ENCODE assay signal across 25 cellular contexts in genomic region chr1:33093004-33093403, GRCh38. TPM values are rescaled to one million over a fixed set of nuclear protein-coding genes. Genes with fewer than 3 reads are reported as not detected.
DNase-seq lines count a peak whose midpoint lies in the region; ATAC-seq and TF ChIP-seq lines count a peak whose summit lies in the region.
"Had no signal": no experiment of that assay in that cellular context is flagged by ENCODE, and none has a peak within 500 bp of the region (broad histone marks: within the 10 kb centered on the region; RNA-seq: fewer than 3 reads in every experiment).

No MANE protein-coding gene starts in this region.

- H3K4me3 Mint-ChIP-seq in endodermal cell, result no peak overlapping the region
- H3K4me3 Mint-ChIP-seq in stimulated activated effector memory CD8-positive, alpha-beta T cell treated with anti-CD3 and anti-CD28 coated beads, Interleukin-12 subunit alpha, Interleukin-12 subunit beta, amount 100 ng/mL, for 72 hours, result no peak overlapping the region
- H3K4me3 Mint-ChIP-seq: activated naive CD4-positive, alpha-beta T cell treated with anti-CD3 and anti-CD28 coated beads for 36 hours had no signal

- peak; percentile 35 for TF ChIP-seq CTCF in endodermal cell (conservative IDR thresholded peaks at IDR 0.05)

- H3K36me3 Mint-ChIP-seq in endodermal cell (ENCODE audit: low read depth), result no peaks in the 10 kb centered on the region
- H3K36me3 Mint-ChIP-seq in stimulated activated effector memory CD8-positive, alpha-beta T cell treated with anti-CD3 and anti-CD28 coated beads, Interleukin-12 subunit alpha, Interleukin-12 subunit beta, amount 100 ng/mL, for 72 hours, result no peaks in the 10 kb centered on the region

- H3K27ac ChIP-seq in SJCRH30 (no peak overlapping the region), endodermal cell (ENCODE audit: low read depth, low read length) (no peak overlapping the region)
- H3K27ac ChIP-seq: 22Rv1, BLaER1, HL-60, lower lobe of right lung, ovary, right lobe of liver, RWPE1, tibial nerve had no signal

- WGBS in endodermal cell (ENCODE audit: insufficient coverage in 1 of 2, insufficient read length in 1 of 2), 2 experiments, result 91 to 100% methylated on average over 2 to 5 of the region's 5 CpGs

- no peak overlapping the region for H3K27ac Mint-ChIP-seq in endodermal cell
- H3K27ac Mint-ChIP-seq in stimulated activated effector memory CD8-positive, alpha-beta T cell treated with anti-CD3 and anti-CD28 coated beads, Interleukin-12 subunit alpha, Interleukin-12 subunit beta, amount 100 ng/mL, for 72 hours, result peak overlapping the region; percentile 59
- H3K27ac Mint-ChIP-seq: activated naive CD4-positive, alpha-beta T cell treated with anti-CD3 and anti-CD28 coated beads for 36 hours had no signal

- no peaks in the 10 kb centered on the region for H3K36me3 ChIP-seq in SJCRH30
- no peaks in the 10 kb centered on the region for H3K36me3 ChIP-seq in endodermal cell (ENCODE audit: control insufficient read depth, insufficient read depth, low read length)
- H3K36me3 ChIP-seq: BLaER1, lower lobe of right lung, ovary, right lobe of liver had no signal

- H3K4me1 ChIP-seq in SJCRH30 (peaks cover 30% of the 10 kb centered on the region), endodermal cell (ENCODE audit: control insufficient read depth, insufficient read depth, low read length) (no peaks in the 10 kb centered on the region)
- H3K4me1 ChIP-seq: lower lobe of right lung, tibial nerve had no signal

- no peak overlapping the region for H3K9ac ChIP-seq in endodermal cell (ENCODE audit: extremely low read depth, low read length, poor library complexity, severe bottlenecking)
- H3K9ac ChIP-seq: BLaER1 had no signal

- DNase-seq in NCI-H82 (lab: John Stamatoyannopoulos, UW), result peak; percentile 49
- no peak for DNase-seq in NCI-H82 treated with DMSO at 0.1 percent for 48 hours (lab: John Stamatoyannopoulos, UW; ENCODE audit: unreplicated experiment)
- peak; percentile 42 for DNase-seq in SJCRH30
- peak; percentile 73 for DNase-seq in endodermal cell
- no peak for DNase-seq in stimulated activated effector memory CD8-positive, alpha-beta T cell treated with anti-CD3 and anti-CD28 coated beads, Interleukin-12 subunit alpha, Interleukin-12 subunit beta, amount 100 ng/mL, for 72 hours (ENCODE audit: low spot score in 2 of 2)
- DNase-seq in HuH-7 (ENCODE audit: low spot score), result no peak
- DNase-seq in retina, result no peak
- DNase-seq: activated naive CD4-positive, alpha-beta T cell treated with anti-CD3 and anti-CD28 coated beads for 36 hours; activated T-cell treated with anti-CD3 and anti-CD28 coated beads, Interleukin-2, amount 50 U/mL, for 1 hour; anterior cingulate cortex; GOT3; islet precursor cell; lower lobe of right lung; MV-4-11; NCI-H2029; NCI-H510A; ovary; stimulated activated naive CD4-positive, alpha-beta T cell had no signal

- H3K27me3 Mint-ChIP-seq in endodermal cell (ENCODE audit: insufficient read depth), result peaks cover 4% of the 10 kb centered on the region

- H3K4me3 ChIP-seq in SJCRH30, result no peak overlapping the region
- no peak overlapping the region for H3K4me3 ChIP-seq in endodermal cell (ENCODE audit: low read length)
- H3K4me3 ChIP-seq: BLaER1, lower lobe of right lung, ovary, right lobe of liver, tibial nerve had no signal

- H3K9me3 ChIP-seq in SJCRH30 (replicated peaks) (no peaks in the 10 kb centered on the region), endodermal cell (ENCODE audit: control insufficient read depth, low read length) (no peaks in the 10 kb centered on the region)
- H3K9me3 ChIP-seq: BLaER1, lower lobe of right lung, ovary, right lobe of liver, tibial nerve had no signal

- no peaks in the 10 kb centered on the region for H3K4me1 Mint-ChIP-seq in endodermal cell
- H3K4me1 Mint-ChIP-seq in stimulated activated effector memory CD8-positive, alpha-beta T cell treated with anti-CD3 and anti-CD28 coated beads, Interleukin-12 subunit alpha, Interleukin-12 subunit beta, amount 100 ng/mL, for 72 hours, result peaks cover 31% of the 10 kb centered on the region

- no peak for ATAC-seq in stimulated activated effector memory CD8-positive, alpha-beta T cell treated with anti-CD3 and anti-CD28 coated beads, Interleukin-12 subunit alpha, Interleukin-12 subunit beta, amount 100 ng/mL, for 72 hours
- ATAC-seq in GM18873 (IDR thresholded peaks at IDR 0.05; ENCODE audit: low FRiP score, unreplicated experiment), result no peak
- ATAC-seq: lower lobe of right lung, right lobe of liver had no signal

- no peaks in the 10 kb centered on the region for H3K9me3 Mint-ChIP-seq in endodermal cell
- no peaks in the 10 kb centered on the region for H3K9me3 Mint-ChIP-seq in stimulated activated effector memory CD8-positive, alpha-beta T cell treated with anti-CD3 and anti-CD28 coated beads, Interleukin-12 subunit alpha, Interleukin-12 subunit beta, amount 100 ng/mL, for 72 hours
- H3K9me3 Mint-ChIP-seq: activated naive CD4-positive, alpha-beta T cell treated with anti-CD3 and anti-CD28 coated beads for 36 hours had no signal

- H3K27me3 ChIP-seq in SJCRH30 (no peaks in the 10 kb centered on the region), endodermal cell (ENCODE audit: control insufficient read depth, insufficient read depth, low read length, poor library complexity, severe bottlenecking) (no peaks in the 10 kb centered on the region)
- H3K27me3 ChIP-seq: BLaER1, ovary, right lobe of liver, tibial nerve had no signal

RNA-seq across cellular contexts. Expression of gene AZIN2, which starts 12.1 kb away (rescaled TPM):
- total RNA-seq in SJCRH30 (2014; rRNA removed; shearing (Covaris generic)), result 8.4 and 8.8 TPM in 2 replicates
- total RNA-seq in endodermal cell, result 1 to 10 TPM; 1.7 to 3.0 TPM
- 3.2 TPM for polyA plus RNA-seq in endodermal cell (2013, experiment 1 of 2)
- polyA plus RNA-seq in endodermal cell (2013, experiment 2 of 2), result 4.7 TPM

RNA-seq across cellular contexts. Expression of gene AK2, which starts 56.3 kb away (rescaled TPM):
- total RNA-seq in SJCRH30 (2014; rRNA removed; shearing (Covaris generic)), result 279 and 283 TPM in 2 replicates
- 100 to 1,000 TPM; 114 to 118 TPM for total RNA-seq in endodermal cell
- 131 TPM for polyA plus RNA-seq in endodermal cell (2013, experiment 1 of 2)
- 97.3 TPM for polyA plus RNA-seq in endodermal cell (2013, experiment 2 of 2)

Comparison
In these comparisons a context has a peak if more than half of its experiments do, and no peak if none do; other contexts are left out.
1. DNase-seq: peak in NCI-H82 (single experiment), SJCRH30 (2 of 2) and endodermal cell (single experiment); none in NCI-H82 treated with DMSO at 0.1 percent for 48 hours (single experiment), stimulated activated effector memory CD8-positive, alpha-beta T cell treated with anti-CD3 and anti-CD28 coated beads, Interleukin-12 subunit alpha, Interleukin-12 subunit beta, amount 100 ng/mL, for 72 hours (0 of 2), HuH-7 (single experiment) and retina (single experiment).